16 cellular contexts compared by ENCODE assay signal in the genomic region with DNA sequence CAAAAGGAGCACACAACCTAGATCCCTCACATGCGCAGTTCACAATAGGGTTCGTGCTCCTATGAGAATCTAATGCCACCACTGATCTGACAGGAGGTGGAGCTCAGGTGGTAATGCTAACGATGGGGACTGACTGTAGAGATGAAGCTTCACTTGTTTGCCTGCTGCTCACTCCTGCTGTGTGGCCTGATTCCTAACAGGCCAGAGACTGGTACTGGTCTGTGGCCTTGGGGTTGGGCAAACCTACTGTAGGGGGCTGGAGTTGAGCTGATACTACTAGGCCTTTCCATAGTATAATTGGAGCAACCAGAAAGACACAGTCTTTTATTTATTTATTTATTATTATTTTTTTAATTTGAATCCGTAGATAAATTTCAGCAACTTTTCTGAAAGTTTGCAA. TPM values are rescaled to one million over a fixed set of nuclear protein-coding genes. Genes with fewer than 3 reads are reported as not detected.
A peak's percentile ranks its signal among the peaks of the same experiment; 100 is the strongest.
DNase-seq lines count a peak whose midpoint lies in the region; ATAC-seq lines count a peak whose summit lies in the region.
"Had no signal": no experiment of that assay in that cellular context is flagged by ENCODE, and none has a peak within 500 bp of the region (broad histone marks: within the 10 kb centered on the region; RNA-seq: fewer than 3 reads in every experiment).

No MANE protein-coding gene starts in this region.

- no peaks in the 10 kb centered on the region for H3K9me3 Mint-ChIP-seq in stimulated activated naive CD8-positive, alpha-beta T cell treated with anti-CD3 and anti-CD28 coated beads, Interleukin-15, Interleukin-2, amounts not matched to agents 100 ng/mL and 50 ng/mL, for 24 hours
- H3K9me3 Mint-ChIP-seq in stimulated activated naive CD8-positive, alpha-beta T cell treated with anti-CD3 and anti-CD28 coated beads, Interleukin-15, amount 100 ng/mL, for 72 hours = no peaks in the 10 kb centered on the region
- no peaks in the 10 kb centered on the region for H3K9me3 Mint-ChIP-seq in activated CD8-positive, alpha-beta T cell treated with anti-CD3 and anti-CD28 coated beads, Interleukin-2, amount 10 ng/mL, durations not matched to agents 7 days and 5 days (ENCODE audit: insufficient read depth)
- no peaks in the 10 kb centered on the region for H3K9me3 Mint-ChIP-seq in immature natural killer cell
- H3K9me3 Mint-ChIP-seq: CD14-positive monocyte had no signal

- H3K4me1 Mint-ChIP-seq in stimulated activated naive CD8-positive, alpha-beta T cell treated with anti-CD3 and anti-CD28 coated beads, Interleukin-15, Interleukin-2, amounts not matched to agents 100 ng/mL and 50 ng/mL, for 24 hours (ENCODE audit: low read depth) = peaks cover 86% of the 10 kb centered on the region
- H3K4me1 Mint-ChIP-seq in stimulated activated naive CD8-positive, alpha-beta T cell treated with anti-CD3 and anti-CD28 coated beads, Interleukin-15, amount 100 ng/mL, for 72 hours = peaks cover 76% of the 10 kb centered on the region
- peaks cover 64% of the 10 kb centered on the region for H3K4me1 Mint-ChIP-seq in activated CD8-positive, alpha-beta T cell treated with anti-CD3 and anti-CD28 coated beads, Interleukin-2, amount 10 ng/mL, durations not matched to agents 7 days and 5 days (ENCODE audit: low read depth)
- H3K4me1 Mint-ChIP-seq in immature natural killer cell = peaks cover 86 to 96% of the 10 kb centered on the region in 2 donors

- POLR2A ChIA-PET in activated CD8-positive, alpha-beta T cell treated with anti-CD3 and anti-CD28 coated beads, Interleukin-2, amount 10 ng/mL, durations not matched to agents 7 days and 5 days (lab: Charles Lee) = interaction anchor here (0.7 kb wide), 1 partner anchor 31 kb away, joined by 3 read pairs; no protein-coding TSS in a partner anchor

- H3K4me3 Mint-ChIP-seq in stimulated activated naive CD8-positive, alpha-beta T cell treated with anti-CD3 and anti-CD28 coated beads, Interleukin-15, Interleukin-2, amounts not matched to agents 100 ng/mL and 50 ng/mL, for 24 hours = no peak overlapping the region
- H3K4me3 Mint-ChIP-seq in stimulated activated naive CD8-positive, alpha-beta T cell treated with anti-CD3 and anti-CD28 coated beads, Interleukin-15, amount 100 ng/mL, for 72 hours = peak overlapping the region in 1 of 2 donors; percentile 33
- H3K4me3 Mint-ChIP-seq in activated CD8-positive, alpha-beta T cell treated with anti-CD3 and anti-CD28 coated beads, Interleukin-2, amount 10 ng/mL, durations not matched to agents 7 days and 5 days = no peak overlapping the region
- peak overlapping the region in 4 of 5 donors; percentile 9 to 72 (median 50) for H3K4me3 Mint-ChIP-seq in immature natural killer cell
- H3K4me3 Mint-ChIP-seq: CD14-positive monocyte had no signal

- CTCF ChIA-PET in activated CD8-positive, alpha-beta T cell treated with anti-CD3 and anti-CD28 coated beads, Interleukin-2, amount 10 ng/mL, durations not matched to agents 7 days and 5 days (lab: Charles Lee) = interaction anchor here (1.0 to 3.0 kb wide), 7 partner anchors 20 to 221 kb away, joined by 4 to 24 read pairs (median 6); partner anchors contain the start of gene LIX1

- peaks cover 14% of the 10 kb centered on the region for H3K36me3 Mint-ChIP-seq in stimulated activated naive CD8-positive, alpha-beta T cell treated with anti-CD3 and anti-CD28 coated beads, Interleukin-15, Interleukin-2, amounts not matched to agents 100 ng/mL and 50 ng/mL, for 24 hours (ENCODE audit: low read depth)
- H3K36me3 Mint-ChIP-seq in activated CD8-positive, alpha-beta T cell treated with anti-CD3 and anti-CD28 coated beads, Interleukin-2, amount 10 ng/mL, durations not matched to agents 7 days and 5 days (ENCODE audit: low read depth) = peaks cover 55% of the 10 kb centered on the region
- peaks cover 0 to 7% (median 5%) of the 10 kb centered on the region in 3 donors for H3K36me3 Mint-ChIP-seq in immature natural killer cell

- H3K27me3 Mint-ChIP-seq in stimulated activated naive CD8-positive, alpha-beta T cell treated with anti-CD3 and anti-CD28 coated beads, Interleukin-15, Interleukin-2, amounts not matched to agents 100 ng/mL and 50 ng/mL, for 24 hours = no peaks in the 10 kb centered on the region
- no peaks in the 10 kb centered on the region for H3K27me3 Mint-ChIP-seq in stimulated activated naive CD8-positive, alpha-beta T cell treated with anti-CD3 and anti-CD28 coated beads, Interleukin-15, amount 100 ng/mL, for 72 hours
- no peaks in the 10 kb centered on the region for H3K27me3 Mint-ChIP-seq in activated CD8-positive, alpha-beta T cell treated with anti-CD3 and anti-CD28 coated beads, Interleukin-2, amount 10 ng/mL, durations not matched to agents 7 days and 5 days (ENCODE audit: low read depth)
- peaks cover 0 to 4% (median 3%) of the 10 kb centered on the region in 3 donors for H3K27me3 Mint-ChIP-seq in immature natural killer cell (ENCODE audit: low read depth in 3 of 3)

- DNase-seq in stimulated activated naive CD8-positive, alpha-beta T cell treated with anti-CD3 and anti-CD28 coated beads, Interleukin-15, amount 100 ng/mL, for 72 hours = no peak
- DNase-seq in activated CD8-positive, alpha-beta T cell treated with anti-CD3 and anti-CD28 coated beads, Interleukin-2, amount 10 ng/mL, durations not matched to agents 7 days and 5 days = no peak
- DNase-seq in immature natural killer cell (no peak), NCI-H510A (lab: John Stamatoyannopoulos, UW) (no peak), DMS114 treated with DMSO at 0.1 percent for 48 hours (lab: John Stamatoyannopoulos, UW; ENCODE audit: unreplicated experiment) (no peak), NCI-H187 (lab: John Stamatoyannopoulos, UW) (no peak)
- DNase-seq: GOT3, KBM-7, NCI-H1092, NCI-H1694, NCI-H345, NCI-H82, SHP77 treated with DMSO at 0.1 percent for 48 hours had no signal

- no peak for ATAC-seq in stimulated activated naive CD8-positive, alpha-beta T cell treated with anti-CD3 and anti-CD28 coated beads, Interleukin-15, amount 100 ng/mL, for 72 hours
- ATAC-seq in activated CD8-positive, alpha-beta T cell treated with anti-CD3 and anti-CD28 coated beads, Interleukin-2, amount 10 ng/mL, durations not matched to agents 7 days and 5 days = no peak
- ATAC-seq in HG03097 (IDR thresholded peaks at IDR 0.05; ENCODE audit: low FRiP score, unreplicated experiment) = no peak

- H3K27ac Mint-ChIP-seq in stimulated activated naive CD8-positive, alpha-beta T cell treated with anti-CD3 and anti-CD28 coated beads, Interleukin-15, Interleukin-2, amounts not matched to agents 100 ng/mL and 50 ng/mL, for 24 hours = peak overlapping the region; percentile 50
- H3K27ac Mint-ChIP-seq in stimulated activated naive CD8-positive, alpha-beta T cell treated with anti-CD3 and anti-CD28 coated beads, Interleukin-15, amount 100 ng/mL, for 72 hours = no peak overlapping the region
- H3K27ac Mint-ChIP-seq in activated CD8-positive, alpha-beta T cell treated with anti-CD3 and anti-CD28 coated beads, Interleukin-2, amount 10 ng/mL, durations not matched to agents 7 days and 5 days = peak overlapping the region; percentile 58
- H3K27ac Mint-ChIP-seq in immature natural killer cell = peak overlapping the region; percentile 31 to 93 (median 84)

RNA-seq across cellular contexts. Expression of gene LNPEP, which starts 5.3 kb away (rescaled TPM):
- total RNA-seq in activated CD8-positive, alpha-beta T cell treated with anti-CD3 and anti-CD28 coated beads, Interleukin-2, amount 10 ng/mL, durations not matched to agents 7 days and 5 days = 10 to 100 TPM; 85.9 to 90.1 TPM
- polyA plus RNA-seq in immature natural killer cell = 10 to 100 TPM; 33.2 to 80.4 (median 39.9) TPM

Comparison
In these comparisons a context has a peak if more than half of its experiments do, and no peak if none do; other contexts are left out.
1. H3K27ac Mint-ChIP-seq: peak in stimulated activated naive CD8-positive, alpha-beta T cell treated with anti-CD3 and anti-CD28 coated beads, Interleukin-15, Interleukin-2, amounts not matched to agents 100 ng/mL and 50 ng/mL, for 24 hours (single experiment), activated CD8-positive, alpha-beta T cell treated with anti-CD3 and anti-CD28 coated beads, Interleukin-2, amount 10 ng/mL, durations not matched to agents 7 days and 5 days (single experiment) and immature natural killer cell (6 of 6); none in stimulated activated naive CD8-positive, alpha-beta T cell treated with anti-CD3 and anti-CD28 coated beads, Interleukin-15, amount 100 ng/mL, for 72 hours (0 of 2).
2. H3K4me3 Mint-ChIP-seq: peak in immature natural killer cell (4 of 5); none in stimulated activated naive CD8-positive, alpha-beta T cell treated with anti-CD3 and anti-CD28 coated beads, Interleukin-15, Interleukin-2, amounts not matched to agents 100 ng/mL and 50 ng/mL, for 24 hours (single experiment) and activated CD8-positive, alpha-beta T cell treated with anti-CD3 and anti-CD28 coated beads, Interleukin-2, amount 10 ng/mL, durations not matched to agents 7 days and 5 days (single experiment).